ENCODE assay signal across 1 cellular context in the genomic region with DNA sequence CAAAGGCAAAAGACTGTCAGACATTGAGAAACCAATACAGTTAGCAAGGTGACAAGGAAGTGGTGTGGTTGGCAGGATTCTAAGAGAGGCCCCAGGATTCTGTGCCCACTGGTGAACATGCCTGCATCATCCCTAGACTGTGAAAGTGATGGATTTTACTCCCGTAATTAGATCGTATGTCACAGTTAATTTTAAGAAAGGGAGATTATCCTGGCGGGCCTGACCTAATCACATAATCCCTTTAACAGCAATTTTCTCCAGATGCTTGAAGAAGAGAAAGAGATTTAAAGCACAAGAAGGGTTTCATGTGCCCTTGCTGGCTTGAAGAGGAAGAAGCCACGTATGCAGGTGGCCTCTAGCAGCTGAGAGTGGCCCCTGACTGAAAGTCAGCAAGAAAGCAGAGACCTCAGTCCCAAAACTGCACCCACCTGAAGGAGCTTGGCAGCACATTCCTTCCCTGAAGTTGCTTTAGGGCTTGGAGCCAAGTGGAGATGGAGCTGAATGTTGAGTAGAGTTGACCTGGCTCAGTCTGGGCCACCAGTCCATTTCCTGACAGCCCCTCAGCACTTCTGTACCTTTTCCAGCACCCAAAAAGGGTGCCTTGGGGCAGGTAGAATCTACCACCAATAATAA.
TF ChIP-seq lines count a peak whose summit lies in the region.

No MANE protein-coding gene starts in this region.

TF ChIP-seq in HepG2, 621 proteins besides CTCF, POLR2A, EP300 and RAD21:
- TF ChIP-seq EED (CRISPR knock-in tag; IDR thresholded peaks at IDR 0.05) (no peak), JUNB (CRISPR knock-in tag; IDR thresholded peaks at IDR 0.05; ENCODE audit: borderline replicate concordance) (no peak), ZNF788 (CRISPR knock-in tag; IDR thresholded peaks at IDR 0.05; ENCODE audit: borderline replicate concordance) (0 out of 2 replicates have a peak, but pooled peaks have one; percentile 15), TBX2 (CRISPR knock-in tag; IDR thresholded peaks at IDR 0.05; ENCODE audit: borderline replicate concordance) (0 out of 2 replicates have a peak, but pooled peaks have one; percentile 40), ZSCAN31 (CRISPR knock-in tag; IDR thresholded peaks at IDR 0.05; ENCODE audit: low read depth) (peak; percentile 15; the same call in 1 of the 2 replicates), FOSL1 (CRISPR knock-in tag; IDR thresholded peaks at IDR 0.05; ENCODE audit: borderline replicate concordance) (no peak)
- TF ChIP-seq, protein P1, sequence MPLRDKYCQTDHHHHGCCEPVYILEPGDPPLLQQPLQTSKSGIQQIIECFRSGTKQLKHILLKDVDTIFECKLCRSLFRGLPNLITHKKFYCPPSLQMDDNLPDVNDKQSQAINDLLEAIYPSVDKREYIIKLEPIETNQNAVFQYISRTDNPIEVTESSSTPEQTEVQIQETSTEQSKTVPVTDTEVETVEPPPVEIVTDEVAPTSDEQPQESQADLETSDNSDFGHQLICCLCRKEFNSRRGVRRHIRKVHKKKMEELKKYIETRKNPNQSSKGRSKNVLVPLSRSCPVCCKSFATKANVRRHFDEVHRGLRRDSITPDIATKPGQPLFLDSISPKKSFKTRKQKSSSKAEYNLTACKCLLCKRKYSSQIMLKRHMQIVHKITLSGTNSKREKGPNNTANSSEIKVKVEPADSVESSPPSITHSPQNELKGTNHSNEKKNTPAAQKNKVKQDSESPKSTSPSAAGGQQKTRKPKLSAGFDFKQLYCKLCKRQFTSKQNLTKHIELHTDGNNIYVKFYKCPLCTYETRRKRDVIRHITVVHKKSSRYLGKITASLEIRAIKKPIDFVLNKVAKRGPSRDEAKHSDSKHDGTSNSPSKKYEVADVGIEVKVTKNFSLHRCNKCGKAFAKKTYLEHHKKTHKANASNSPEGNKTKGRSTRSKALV (CRISPR knock-in tag; IDR thresholded peaks at IDR 0.05) = 0 out of 2 replicates have a peak, but pooled peaks have one; percentile 14
